Comparison of ENCODE assay signal across 2 cellular contexts in genomic region chr7:45812946-45813345, GRCh38.
TF ChIP-seq lines count a peak whose summit lies in the region.

No MANE protein-coding gene starts in this region.

TF ChIP-seq in SK-N-SH, 30 proteins besides CTCF, POLR2A, EP300 and RAD21 (continued from another document):
- no peak for TF ChIP-seq NFIC (IDR thresholded peaks at IDR 0.05; ENCODE audit: borderline replicate concordance)
- TF ChIP-seq PBX3 (IDR thresholded peaks at IDR 0.05), result no peak
- TF ChIP-seq RCOR1 (IDR thresholded peaks at IDR 0.05; ENCODE audit: low read length), result no peak

TF ChIP-seq in SK-N-SH treated with all-trans-retinoic acid at 6 μM for 48 hours, 23 proteins besides CTCF, POLR2A, EP300 and RAD21 (continued from another document):
- TF ChIP-seq POU6F1 (CRISPR knock-in tag; IDR thresholded peaks at IDR 0.05; ENCODE audit: borderline replicate concordance, low read depth) (no peak), ARNTL (CRISPR knock-in tag; IDR thresholded peaks at IDR 0.05; ENCODE audit: borderline replicate concordance, low read depth) (no peak), ZNF8 (CRISPR knock-in tag; IDR thresholded peaks at IDR 0.05) (no peak)
